9 cellular contexts compared by ENCODE assay signal in the genomic region with DNA sequence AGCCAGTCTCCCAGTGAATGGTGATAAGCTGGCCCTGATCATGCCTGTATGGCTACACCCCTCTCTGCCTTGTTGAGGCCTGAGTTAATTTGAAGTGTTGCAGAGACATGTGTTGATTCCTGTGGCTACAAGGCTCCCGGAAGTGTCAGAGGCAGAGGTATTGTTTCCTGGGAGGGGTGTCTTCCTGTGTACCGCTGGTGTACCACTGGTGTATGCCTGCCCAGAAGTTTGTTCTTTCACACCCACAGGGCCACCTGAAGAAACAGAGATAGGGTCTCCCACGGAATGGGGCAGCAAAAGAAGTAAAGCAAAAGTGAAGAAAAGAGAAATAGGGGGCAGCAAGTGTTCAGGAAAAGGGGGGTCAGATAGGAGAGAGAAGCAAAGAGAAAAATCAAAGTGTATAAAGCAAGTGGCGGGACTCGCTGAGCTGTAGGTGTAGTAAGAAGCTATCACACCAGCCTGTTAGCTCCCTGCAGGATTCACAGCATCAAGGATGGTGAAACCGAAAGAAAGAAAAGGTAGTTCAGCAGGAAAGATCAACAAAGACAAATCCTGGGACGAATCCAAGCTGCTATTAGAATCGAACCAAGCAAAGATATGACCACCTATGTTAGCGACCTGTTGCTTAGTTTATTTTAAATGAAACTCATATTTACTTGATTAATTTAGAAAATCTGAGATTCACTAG. TPM values are rescaled to one million over a fixed set of nuclear protein-coding genes. Genes with fewer than 3 reads are reported as not detected.
DNase-seq lines count a peak whose midpoint lies in the region; ATAC-seq, FAIRE-seq and TF ChIP-seq lines count a peak whose summit lies in the region.
"Had no signal": no experiment of that assay in that cellular context is flagged by ENCODE, and none has a peak within 500 bp of the region (broad histone marks: within the 10 kb centered on the region; RNA-seq: fewer than 3 reads in every experiment).

No MANE protein-coding gene starts in this region.

- intact Hi-C loops in K562 (cut with micrococcal nuclease), result no loop called here
- intact Hi-C loops in adrenal gland (cut with DNase I), result no loop called here
- intact Hi-C loops in ovary (cut with DNase I), result no loop called here

- H3K4me2 ChIP-seq in K562 (ENCODE audit: insufficient read depth, low read length), result no peak overlapping the region

- H3K36me3 ChIP-seq in K562 (ENCODE audit: control insufficient read depth, insufficient read depth, low read length) (no peaks in the 10 kb centered on the region; the same call in 2 of the 3 replicates), adrenal gland (replicated peaks in 1 of 2) (no peaks in the 10 kb centered on the region), ovary (no peaks in the 10 kb centered on the region)

- ATAC-seq in K562 (no peak), GM18519 (IDR thresholded peaks at IDR 0.05; ENCODE audit: low FRiP score, unreplicated experiment) (no peak), GM18873 (IDR thresholded peaks at IDR 0.05; ENCODE audit: low FRiP score, unreplicated experiment) (no peak)

- in situ Hi-C loops in K562 (cut with MboI), result no loop called here

- 65% methylated on average over 7 of the region's 9 CpGs for WGBS in K562 (ENCODE audit: insufficient coverage, low coverage, missing lambda C conversion rate)
- 72 to 78% (median 75%) methylated on average over 9 of the region's 9 CpGs for WGBS in adrenal gland, 4 donors
- WGBS in ovary, 3 donors, result 73 to 83% (median 76%) methylated on average over 9 of the region's 9 CpGs

- POLR2A ChIA-PET in K562 (lab: Yijun Ruan, JAX), result no interaction called here

- DNase-seq in GM18507 (ENCODE audit: extremely low spot score, insufficient read length, low read depth) (no peak), T-helper 9 cell (peak; percentile 38), K562 (ENCODE audit: extremely low read depth in 1 of 4, low spot score in 3 of 4) (no peak), adrenal gland (no peak), ovary (no peak)
- DNase-seq in stimulated activated CD4-positive, alpha-beta T cell treated with anti-CD3 and anti-CD28 coated beads, Interleukin-4, amount 100 ng/mL, for 1 hour, result peak; percentile 36
- DNase-seq: kidney glomerular epithelial cell had no signal

- H3K4me1 ChIP-seq in K562 (replicated peaks in 1 of 2; ENCODE audit: control insufficient read depth in 2 of 2, insufficient read depth in 2 of 2, low read length in 2 of 2) (peaks cover 11 to 38% of the 10 kb centered on the region in 2 experiments; a peak in 4 of 5 replicates), adrenal gland (replicated peaks in 1 of 2) (peaks cover 0 to 10% of the 10 kb centered on the region in 2 donors), ovary (ENCODE audit: insufficient read depth) (no peaks in the 10 kb centered on the region)

- CTCF ChIA-PET in K562 (lab: Yijun Ruan, JAX; ENCODE audit: low intra/inter-chr PET ratio), result interaction anchor here (0.7 kb wide), 1 partner anchor 474 kb away, joined by 3 read pairs; no protein-coding TSS in a partner anchor

- H3K9me3 ChIP-seq in K562 (replicated peaks; ENCODE audit: control insufficient read depth, insufficient read depth, low read depth, low read length) (no peaks in the 10 kb centered on the region), adrenal gland (replicated peaks in 1 of 3) (no peaks in the 10 kb centered on the region), ovary (no peaks in the 10 kb centered on the region)

- H3K27ac ChIP-seq in K562 (ENCODE audit: extremely low read depth, low read depth, low read length) (no peak overlapping the region), adrenal gland (no peak overlapping the region), ovary (no peak overlapping the region)

- no peak overlapping the region for H3K4me3 ChIP-seq in K562
- H3K4me3 ChIP-seq in adrenal gland, result no peak overlapping the region
- H3K4me3 ChIP-seq in ovary, result no peak overlapping the region

- no peak overlapping the region; a peak in 1 of 4 replicates for H3K9ac ChIP-seq in K562 (ENCODE audit: insufficient read depth in 1 of 2, low read depth in 2 of 2, low read length in 2 of 2)

- no peaks in the 10 kb centered on the region for H4K20me1 ChIP-seq in K562 (replicated peaks; ENCODE audit: control insufficient read depth, insufficient read depth, low read length)

- no peak for TF ChIP-seq EP300 in K562 (IDR thresholded peaks at IDR 0.05; ENCODE audit: low read length)
- no peak for TF ChIP-seq EP300 in ovary (IDR thresholded peaks at IDR 0.05)

- no peak for TF ChIP-seq CTCF in K562 (IDR thresholded peaks at IDR 0.05 in 2 of 3, conservative IDR thresholded peaks at IDR 0.05 in 1 of 3; ENCODE audit: insufficient read depth in 2 of 3, low read depth in 1 of 3, low read length in 3 of 3)
- no peak for TF ChIP-seq CTCF in adrenal gland (IDR thresholded peaks at IDR 0.05)
- no peak for TF ChIP-seq CTCF in ovary (IDR thresholded peaks at IDR 0.05)

- peak overlapping the region; percentile 75; the same call in 1 of the 2 replicates for H2AFZ ChIP-seq in K562 (ENCODE audit: low read depth, low read length)

- TF ChIP-seq RAD21 in K562 (CRISPR knock-in tag; conservative IDR thresholded peaks at IDR 0.05 in 1 of 2, IDR thresholded peaks at IDR 0.05 in 1 of 2), result no peak

- H3K9me1 ChIP-seq in K562 (ENCODE audit: control insufficient read depth, insufficient read depth, low read length), result no peaks in the 10 kb centered on the region

- peak; percentile 67 for FAIRE-seq in GM18507 (lab: Jason Lieb, UNC)
- no peak for FAIRE-seq in K562 (lab: Jason Lieb, UNC)

- no peaks in the 10 kb centered on the region for H3K27me3 ChIP-seq in K562 (ENCODE audit: control insufficient read depth in 2 of 2, insufficient read depth in 2 of 2, low read length in 2 of 2)
- H3K27me3 ChIP-seq in adrenal gland, result no peaks in the 10 kb centered on the region
- H3K27me3 ChIP-seq in ovary, result no peaks in the 10 kb centered on the region

- TSS peak; percentile 1 for BruUV-seq in K562 (replicated peaks; lab: Mats Ljungman, UMichigan)

- no peaks in the 10 kb centered on the region for H3K79me2 ChIP-seq in K562 (ENCODE audit: control insufficient read depth, insufficient read depth, low read length)

- no peak for TF ChIP-seq POLR2A in K562 (conservative IDR thresholded peaks at IDR 0.05)
- no peak for TF ChIP-seq POLR2A in adrenal gland (IDR thresholded peaks at IDR 0.05)
- no peak for TF ChIP-seq POLR2A in ovary (IDR thresholded peaks at IDR 0.05)

TF ChIP-seq in K562, 482 proteins besides CTCF, POLR2A, EP300 and RAD21:
- TF ChIP-seq, protein P1, sequence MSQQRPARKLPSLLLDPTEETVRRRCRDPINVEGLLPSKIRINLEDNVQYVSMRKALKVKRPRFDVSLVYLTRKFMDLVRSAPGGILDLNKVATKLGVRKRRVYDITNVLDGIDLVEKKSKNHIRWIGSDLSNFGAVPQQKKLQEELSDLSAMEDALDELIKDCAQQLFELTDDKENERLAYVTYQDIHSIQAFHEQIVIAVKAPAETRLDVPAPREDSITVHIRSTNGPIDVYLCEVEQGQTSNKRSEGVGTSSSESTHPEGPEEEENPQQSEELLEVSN (IDR thresholded peaks at IDR 0.05; ENCODE audit: borderline replicate concordance in 1 of 2, extremely low read depth in 1 of 2, insufficient read depth in 1 of 2, insufficient read length in 1 of 2, low read depth in 1 of 2, low read length in 1 of 2, poor library complexity in 1 of 2, severe bottlenecking in 1 of 2), result no peak
- TF ChIP-seq SUPT5H (IDR thresholded peaks at IDR 0.05) (no peak), KLF10 (CRISPR knock-in tag; IDR thresholded peaks at IDR 0.05) (no peak), MTF1 (CRISPR knock-in tag; IDR thresholded peaks at IDR 0.05; ENCODE audit: borderline replicate concordance) (no peak), RNF2 (IDR thresholded peaks at IDR 0.05) (no peak), E2F1 (CRISPR knock-in tag; IDR thresholded peaks at IDR 0.05) (no peak), U2AF1 (optimal IDR thresholded peaks at IDR 0.05; ENCODE audit: low read depth, low read length) (no peak), GABPA (tag; conservative IDR thresholded peaks at IDR 0.05; ENCODE audit: low read depth) (peak; percentile 65), KHSRP (IDR thresholded peaks at IDR 0.05) (no peak)

RNA-seq across cellular contexts. Expression of gene CD47, which starts 36.6 kb away (rescaled TPM):
- 23.7 and 67.2 TPM in 2 replicates for total RNA-seq in K562 (2011; cell fraction: chromatin; rRNA removed; ENCODE audit: low replicate concordance)
- 12.6 and 14.2 TPM in 2 replicates for total RNA-seq in K562 (2011; cell fraction: nucleolus; rRNA removed)
- total RNA-seq in K562 (2011; cell fraction: nucleoplasm; rRNA removed), result 44.8 and 62.4 TPM in 2 replicates
- total RNA-seq in K562 (2014; rRNA removed), result 21.3 and 24.3 TPM in 2 replicates
- total RNA-seq in K562 (2014; rRNA removed; fragmentation: Illumina TruSeq; extraction: Trizol), result 54.4 and 64.0 TPM in 2 replicates
- 38.5 and 41.5 TPM in 2 replicates for total RNA-seq in K562 (2015; rRNA removed; fragmentation: Illumina TruSeq; extraction: Trizol)
- total RNA-seq in K562 (2021), result 36.2 and 36.3 TPM in 2 replicates
- polyA plus RNA-seq in K562 (2011; rRNA removed), result 27.5 and 62.6 TPM in 2 replicates
- polyA plus RNA-seq in K562 (2011; cell fraction: cytosol; rRNA removed), result 15.3 and 38.6 TPM in 2 replicates
- 22.4 and 32.0 TPM in 2 replicates for polyA plus RNA-seq in K562 (2011; cell fraction: nucleus; rRNA removed)
- polyA plus RNA-seq in K562 (2012), result 42.9 and 74.0 TPM in 2 replicates
- 36.3 and 38.1 TPM in 2 replicates for polyA plus RNA-seq in K562 (2014; fragmentation: Illumina TruSeq; extraction: Trizol)
- 10 to 100 TPM; 10.2 to 14.9 TPM for polyA plus RNA-seq in K562 (2014; fragmentation: Nextera tagmentation; extraction: Ambion mirVana)
- 29.8 and 38.7 TPM in 2 replicates for polyA plus RNA-seq in K562 (2014; rRNA removed)
- 28.5 and 46.2 TPM in 2 replicates for polyA minus RNA-seq in K562 (2011; rRNA and poly(A)+ RNA removed)
- 8.7 and 22.3 TPM in 2 replicates for polyA minus RNA-seq in K562 (2011; cell fraction: cytosol; rRNA and poly(A)+ RNA removed)
- 19.5 and 38.5 TPM in 2 replicates for polyA minus RNA-seq in K562 (2011; cell fraction: nucleus; rRNA and poly(A)+ RNA removed)
- 100 to 1,000 TPM in 2 of 8 donors, 10 to 100 TPM in 6; 56.5 to 108 (median 82.9) TPM for total RNA-seq in adrenal gland
- polyA plus RNA-seq in adrenal gland, result 10 to 100 TPM; 24.2 to 60.6 (median 37.6) TPM
- 100 to 1,000 TPM in 1 of 7 donors, 10 to 100 TPM in 6; 48.9 to 137 (median 55.8) TPM for total RNA-seq in ovary
- polyA plus RNA-seq in ovary, result 100 to 1,000 TPM in 1 of 2 donors, 10 to 100 TPM in 1; 24.1 to 148 TPM

Comparison
In these comparisons a context has a peak if more than half of its experiments do, and no peak if none do; other contexts are left out.
1. DNase-seq: peak in T-helper 9 cell (single experiment) and stimulated activated CD4-positive, alpha-beta T cell treated with anti-CD3 and anti-CD28 coated beads, Interleukin-4, amount 100 ng/mL, for 1 hour (single experiment); none in GM18507 (single experiment), K562 (0 of 4), adrenal gland (0 of 7) and ovary (0 of 5).